In the genomic region with DNA sequence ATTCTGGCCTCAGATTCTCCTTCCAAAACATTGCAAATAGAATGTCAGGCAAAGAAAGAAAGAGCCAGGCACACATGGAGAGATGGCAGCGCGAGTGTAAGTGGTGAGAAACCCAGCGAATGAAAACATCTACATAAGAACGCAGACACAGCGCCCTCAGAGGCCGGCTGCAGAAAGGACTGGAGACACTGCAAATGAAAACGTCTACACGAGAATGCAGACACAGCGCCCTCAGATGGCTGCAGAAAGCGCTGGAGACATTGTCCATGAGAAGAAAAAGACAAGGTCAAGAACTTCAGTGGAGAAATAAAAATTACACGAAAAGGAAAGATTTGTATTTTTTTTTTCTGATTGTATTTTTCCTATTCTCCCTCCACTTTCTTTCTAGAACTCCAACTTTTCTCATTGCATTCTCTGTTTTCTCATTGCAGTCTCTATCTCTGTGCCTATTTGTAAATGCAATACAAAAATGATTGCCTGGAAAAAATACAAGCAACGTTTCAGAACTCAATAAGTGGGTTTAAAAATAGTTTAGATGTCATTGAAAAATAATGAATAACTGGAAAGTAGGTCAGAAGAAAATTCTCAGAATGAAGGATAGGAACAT, we compare ENCODE assay signal across 8 cellular contexts.
DNase-seq lines count a peak whose midpoint lies in the region.

No MANE protein-coding gene starts in this region.

- H3K27me3 Mint-ChIP-seq in activated naive CD4-positive, alpha-beta T cell treated with anti-CD3 and anti-CD28 coated beads for 36 hours (ENCODE audit: low read depth), result peaks cover 33% of the 10 kb centered on the region

- in situ Hi-C loops in SK-MEL-5 (cut with HindIII; ENCODE audit: low pct_unique_long_range_greater_than_20kb, low sequenced_read_pairs), result no loop called here

- H3K36me3 Mint-ChIP-seq in activated naive CD4-positive, alpha-beta T cell treated with anti-CD3 and anti-CD28 coated beads for 36 hours (ENCODE audit: low read depth), result no peaks in the 10 kb centered on the region

- H3K4me3 Mint-ChIP-seq in activated naive CD4-positive, alpha-beta T cell treated with anti-CD3 and anti-CD28 coated beads for 36 hours, result no peak overlapping the region

- DNase-seq in Daoy (ENCODE audit: low read depth) (peak; percentile 87), HCEC 1CT (peak; percentile 83), NCI-H1092 (lab: John Stamatoyannopoulos, UW) (peak; percentile 88), SK-MEL-5 (ENCODE audit: low read depth, low spot score) (peak; percentile 93), glomerular visceral epithelial cell (ENCODE audit: extremely low spot score) (peak; percentile 90), pons (ENCODE audit: low spot score) (peak; percentile 93), ureter (ENCODE audit: low spot score) (peak; percentile 85)
- peak; percentile 92 for DNase-seq in activated naive CD4-positive, alpha-beta T cell treated with anti-CD3 and anti-CD28 coated beads for 36 hours

- H3K4me1 Mint-ChIP-seq in activated naive CD4-positive, alpha-beta T cell treated with anti-CD3 and anti-CD28 coated beads for 36 hours (ENCODE audit: low read depth), result peaks cover 17% of the 10 kb centered on the region

- CTCF ChIA-PET in activated naive CD4-positive, alpha-beta T cell treated with anti-CD3 and anti-CD28 coated beads for 36 hours (lab: Charles Lee), result interaction anchor here (0.8 to 1.9 kb wide), 4 partner anchors 20 to 474 kb away, joined by 3 to 5 read pairs (median 4); no protein-coding TSS in a partner anchor

- intact Hi-C loops in activated naive CD4-positive, alpha-beta T cell treated with anti-CD3 and anti-CD28 coated beads for 36 hours (cut with micrococcal nuclease), result loop anchor here (1.0 to 10.0 kb wide), 8 partner anchors 49 to 637 kb away; a partner anchor contains a TSS

- H3K9me3 Mint-ChIP-seq in activated naive CD4-positive, alpha-beta T cell treated with anti-CD3 and anti-CD28 coated beads for 36 hours, result no peaks in the 10 kb centered on the region

- H3K27ac Mint-ChIP-seq in activated naive CD4-positive, alpha-beta T cell treated with anti-CD3 and anti-CD28 coated beads for 36 hours, result no peak overlapping the region

Comparison
In these comparisons a context has a peak if more than half of its experiments do, and no peak if none do; other contexts are left out.
1. Peak in every context shown above with its lines: DNase-seq.